In the genomic region with DNA sequence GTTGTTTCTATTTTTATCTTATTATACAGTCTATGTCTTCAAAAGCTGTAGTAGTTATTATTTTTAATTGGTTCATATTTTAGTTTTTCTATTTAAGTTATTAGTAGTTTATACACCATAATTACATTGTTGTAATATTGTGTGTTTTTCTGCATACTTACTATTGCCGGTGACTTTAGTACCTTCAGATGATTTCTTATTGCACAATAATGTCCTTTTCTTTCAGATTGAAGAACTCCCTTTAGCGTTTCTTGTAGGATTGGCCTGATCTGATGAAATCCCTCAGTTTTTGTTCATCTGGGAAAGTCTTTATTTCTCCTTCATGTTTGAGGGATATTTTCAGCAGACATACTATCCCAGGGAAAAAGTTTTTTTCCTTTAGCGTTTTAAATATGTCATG, we compare ENCODE assay signal across 22 cellular contexts.
A peak's percentile ranks its signal among the peaks of the same experiment; 100 is the strongest.
DNase-seq lines count a peak whose midpoint lies in the region; ATAC-seq, FAIRE-seq and TF ChIP-seq lines count a peak whose summit lies in the region.
"Had no signal": no experiment of that assay in that cellular context is flagged by ENCODE, and none has a peak within 500 bp of the region (broad histone marks: within the 10 kb centered on the region; RNA-seq: fewer than 3 reads in every experiment).

No MANE protein-coding gene starts in this region.

- H3K27ac ChIP-seq in HepG2 (ENCODE audit: extremely low read length, insufficient read depth, low read length) (no peak overlapping the region), right lobe of liver (no peak overlapping the region), small intestine (ENCODE audit: low read depth in 1 of 2, low read length in 1 of 2) (no peak overlapping the region), left ventricle myocardium inferior (replicated peaks) (no peak overlapping the region)
- H3K27ac ChIP-seq: 22Rv1; A549; BLaER1 treated with 17β-estradiol and CSF1 and Interleukin-3, amounts not matched to agents 10 nM and 100 nM; C4-2B had no signal

- intact Hi-C loops in HepG2 (cut with micrococcal nuclease; ENCODE audit: unreplicated experiment) = no loop called here
- intact Hi-C loops in right lobe of liver (cut with DNase I) = no loop called here
- intact Hi-C loops in left ventricle myocardium inferior (cut with micrococcal nuclease) = no loop called here

- POLR2A ChIA-PET in HepG2 (lab: Yijun Ruan, JAX) = no interaction called here

- H3K4me3 ChIP-seq in HepG2 (replicated peaks in 1 of 3; ENCODE audit: insufficient read depth in 1 of 3, low read depth in 2 of 3, low read length in 3 of 3) (no peak overlapping the region), right lobe of liver (no peak overlapping the region), small intestine (ENCODE audit: low read depth in 1 of 2, low read length in 2 of 2) (no peak overlapping the region), left ventricle myocardium inferior (no peak overlapping the region)
- H3K4me3 ChIP-seq: A549; BLaER1 treated with 17β-estradiol and CSF1 and Interleukin-3, amounts not matched to agents 10 nM and 100 nM; GM12878 had no signal

- H3K9me3 ChIP-seq in HepG2 (ENCODE audit: low read length) (no peaks in the 10 kb centered on the region), right lobe of liver (peaks cover 0 to 5% (median 0%) of the 10 kb centered on the region in 4 donors), small intestine (ENCODE audit: control insufficient read depth, low read depth) (no peaks in the 10 kb centered on the region), left ventricle myocardium inferior (replicated peaks) (no peaks in the 10 kb centered on the region)
- H3K9me3 ChIP-seq: Caco-2 had no signal

- no peak for FAIRE-seq in HepG2 (lab: Jason Lieb, UNC)
- FAIRE-seq in colon (lab: Jason Lieb, UNC) = peak; percentile 57
- peak; percentile 10 for FAIRE-seq in small intestine (lab: Jason Lieb, UNC)
- FAIRE-seq: A549, D721Med, GM12878, GM12892, GM18507 had no signal

- CTCF ChIA-PET in HepG2 (lab: Yijun Ruan, JAX; ENCODE audit: low intra/inter-chr PET ratio, low total read pairs) = no interaction called here

- TF ChIP-seq EP300 in HepG2 (IDR thresholded peaks at IDR 0.05; ENCODE audit: low read depth in 2 of 2, low read length in 2 of 2) (no peak), HepG2 (CRISPR knock-in tag; IDR thresholded peaks at IDR 0.05; ENCODE audit: borderline replicate concordance) (no peak)

- H3K36me3 ChIP-seq in HepG2 (replicated peaks in 1 of 2; ENCODE audit: control insufficient read depth in 1 of 2, insufficient read depth in 2 of 2, low read length in 2 of 2) = no peaks in the 10 kb centered on the region
- no peaks in the 10 kb centered on the region for H3K36me3 ChIP-seq in right lobe of liver
- no peaks in the 10 kb centered on the region for H3K36me3 ChIP-seq in small intestine (ENCODE audit: control insufficient read depth in 2 of 2, insufficient read depth in 2 of 2, low read length in 2 of 2)
- H3K36me3 ChIP-seq in left ventricle myocardium inferior = no peaks in the 10 kb centered on the region
- H3K36me3 ChIP-seq: BLaER1 treated with 17β-estradiol and CSF1 and Interleukin-3, amounts not matched to agents 10 nM and 100 nM had no signal

- no TSS peak for BruUV-seq in HepG2 (replicated peaks; lab: Mats Ljungman, UMichigan)

- no peak for TF ChIP-seq RAD21 in HepG2 (CRISPR knock-in tag; IDR thresholded peaks at IDR 0.05)

- H2AFZ ChIP-seq in HepG2 (ENCODE audit: low read length) = no peak overlapping the region

- H4K20me1 ChIP-seq in HepG2 (ENCODE audit: insufficient read depth, low read length) = no peaks in the 10 kb centered on the region
- H4K20me1 ChIP-seq: BLaER1 treated with 17β-estradiol and CSF1 and Interleukin-3, amounts not matched to agents 10 nM and 100 nM had no signal

- H3K4me2 ChIP-seq in HepG2 (ENCODE audit: low read depth, low read length) = no peak overlapping the region
- H3K4me2 ChIP-seq: A549; BLaER1 treated with 17β-estradiol and CSF1 and Interleukin-3, amounts not matched to agents 10 nM and 100 nM had no signal

- DNase-seq in HepG2 (ENCODE audit: low spot score) = no peak
- DNase-seq in right lobe of liver = no peak
- no peak for DNase-seq in small intestine
- DNase-seq in left ventricle myocardium inferior = no peak
- DNase-seq in DMS79 treated with DMSO at 0.1 percent for 48 hours (lab: John Stamatoyannopoulos, UW) = no peak
- DNase-seq: AML-193; Caco-2; Calu3; CD4-positive, alpha-beta T cell; CD8-positive, alpha-beta T cell; DND-41; EL; GDM1 had no signal

- TF ChIP-seq CTCF in HepG2 (CRISPR knock-in tag; IDR thresholded peaks at IDR 0.05) (no peak), right lobe of liver (IDR thresholded peaks at IDR 0.05) (no peak), left ventricle myocardium inferior (IDR thresholded peaks at IDR 0.05; ENCODE audit: borderline replicate concordance) (no peak)

- H3K27me3 ChIP-seq in HepG2 (ENCODE audit: control insufficient read depth in 1 of 2, insufficient read depth in 2 of 2, low read length in 2 of 2) (no peaks in the 10 kb centered on the region), right lobe of liver (no peaks in the 10 kb centered on the region), small intestine (ENCODE audit: control insufficient read depth in 2 of 2, insufficient read depth in 2 of 2, low read length in 2 of 2) (no peaks in the 10 kb centered on the region), left ventricle myocardium inferior (ENCODE audit: low read depth) (no peaks in the 10 kb centered on the region)
- H3K27me3 ChIP-seq: BLaER1 treated with 17β-estradiol and CSF1 and Interleukin-3, amounts not matched to agents 10 nM and 100 nM had no signal

- no peak for ATAC-seq in HepG2
- no peak for ATAC-seq in right lobe of liver
- ATAC-seq: A549; CD8-positive, alpha-beta T cell; GM12878 had no signal

- H3K79me2 ChIP-seq in HepG2 (ENCODE audit: insufficient read depth, low read length) = no peaks in the 10 kb centered on the region

- no peak overlapping the region for H3K9ac ChIP-seq in HepG2 (ENCODE audit: insufficient read depth, low read depth, low read length)
- H3K9ac ChIP-seq: BLaER1 treated with 17β-estradiol and CSF1 and Interleukin-3, amounts not matched to agents 10 nM and 100 nM had no signal

- 0% methylated on average over 3 of the region's 3 CpGs for WGBS in HepG2 (ENCODE audit: low lambda C conversion rate)
- 72% methylated on average over 3 of the region's 3 CpGs for WGBS in right lobe of liver (ENCODE audit: insufficient coverage, low coverage, low lambda C conversion rate, missing lambda C conversion rate)
- 60 to 64% (median 63%) methylated on average over 3 of the region's 3 CpGs for WGBS in small intestine, 3 donors

- no peaks in the 10 kb centered on the region for H3K4me1 ChIP-seq in HepG2 (ENCODE audit: insufficient read depth, low read length)
- H3K4me1 ChIP-seq in right lobe of liver = no peaks in the 10 kb centered on the region
- no peaks in the 10 kb centered on the region for H3K4me1 ChIP-seq in small intestine (ENCODE audit: control insufficient read depth in 2 of 2, insufficient read depth in 1 of 2, low read depth in 1 of 2, low read length in 1 of 2)
- no peaks in the 10 kb centered on the region for H3K4me1 ChIP-seq in left ventricle myocardium inferior
- H3K4me1 ChIP-seq: A549; BLaER1 treated with 17β-estradiol and CSF1 and Interleukin-3, amounts not matched to agents 10 nM and 100 nM; Caco-2 had no signal

- in situ Hi-C loops in HepG2 (cut with HindIII; ENCODE audit: extremely low pct_ligation_motif_present, low pct_unique_long_range_greater_than_20kb) = no loop called here

- TF ChIP-seq POLR2A in HepG2 (IDR thresholded peaks at IDR 0.05; ENCODE audit: insufficient read depth in 1 of 2, low read depth in 2 of 2, low read length in 2 of 2) (no peak), right lobe of liver (IDR thresholded peaks at IDR 0.05) (no peak)

TF ChIP-seq in HepG2, 621 proteins besides CTCF, POLR2A, EP300 and RAD21:
- peak; percentile 75 for TF ChIP-seq CEBPB (IDR thresholded peaks at IDR 0.05; ENCODE audit: borderline replicate concordance, low read depth, low read length)
- TF ChIP-seq ZNF256 (CRISPR knock-in tag; conservative IDR thresholded peaks at IDR 0.05) = no peak
